Comparison of ENCODE assay signal across 8 cellular contexts in genomic region chr6:111258615-111259088, GRCh38.
A peak's percentile ranks its signal among the peaks of the same experiment; 100 is the strongest.
DNase-seq lines count a peak whose midpoint lies in the region; ATAC-seq and TF ChIP-seq lines count a peak whose summit lies in the region.

No MANE protein-coding gene starts in this region.

- no peak for ATAC-seq in activated T-cell treated with anti-CD3 and anti-CD28 coated beads, Interleukin-2, amount 50 U/mL, for 72 hours (replicated peaks in 1 of 2)
- no peak for ATAC-seq in activated CD8-positive, alpha-beta T cell treated with anti-CD3 and anti-CD28 coated beads, Interleukin-2, amount 10 ng/mL, durations not matched to agents 7 days and 5 days
- ATAC-seq in HG03439 (IDR thresholded peaks at IDR 0.05; ENCODE audit: unreplicated experiment), result no peak

- peak overlapping the region; percentile 87 for H3K27ac Mint-ChIP-seq in activated T-cell treated with anti-CD3 and anti-CD28 coated beads, Interleukin-2, amount 50 U/mL, for 72 hours
- H3K27ac Mint-ChIP-seq in activated CD8-positive, alpha-beta T cell treated with anti-CD3 and anti-CD28 coated beads, Interleukin-2, amount 10 ng/mL, durations not matched to agents 7 days and 5 days, result peak overlapping the region; percentile 87

- 10 to 15% methylated on average over 18 of the region's 18 CpGs for WGBS in tibial nerve, 2 donors

- H3K27me3 Mint-ChIP-seq in activated T-cell treated with anti-CD3 and anti-CD28 coated beads, Interleukin-2, amount 50 U/mL, for 72 hours (ENCODE audit: low read depth), result no peaks in the 10 kb centered on the region
- peaks cover 7% of the 10 kb centered on the region for H3K27me3 Mint-ChIP-seq in activated CD8-positive, alpha-beta T cell treated with anti-CD3 and anti-CD28 coated beads, Interleukin-2, amount 10 ng/mL, durations not matched to agents 7 days and 5 days (ENCODE audit: low read depth)

- TF ChIP-seq EP300 in tibial nerve (IDR thresholded peaks at IDR 0.05), result no peak

- POLR2A ChIA-PET in activated CD8-positive, alpha-beta T cell treated with anti-CD3 and anti-CD28 coated beads, Interleukin-2, amount 10 ng/mL, durations not matched to agents 7 days and 5 days (lab: Charles Lee), result interaction anchor here (0.6 to 2.6 kb wide), 17 partner anchors 17 to 1618 kb away, joined by 3 to 32 read pairs (median 3); partner anchors contain the start of genes CDK19, FAM229B, GTF3C6 and REV3L

- peaks cover 0 to 25% (median 9%) of the 10 kb centered on the region in 4 donors for H3K4me1 ChIP-seq in tibial nerve

- peaks cover 28% of the 10 kb centered on the region for H3K4me1 Mint-ChIP-seq in activated T-cell treated with anti-CD3 and anti-CD28 coated beads, Interleukin-2, amount 50 U/mL, for 72 hours (ENCODE audit: low read depth)
- peaks cover 30% of the 10 kb centered on the region for H3K4me1 Mint-ChIP-seq in activated CD8-positive, alpha-beta T cell treated with anti-CD3 and anti-CD28 coated beads, Interleukin-2, amount 10 ng/mL, durations not matched to agents 7 days and 5 days (ENCODE audit: low read depth)

- H3K9me3 ChIP-seq in tibial nerve, result no peaks in the 10 kb centered on the region

- H3K4me3 Mint-ChIP-seq in activated T-cell treated with anti-CD3 and anti-CD28 coated beads, Interleukin-2, amount 50 U/mL, for 72 hours, result peak overlapping the region; percentile 82 to 88
- H3K4me3 Mint-ChIP-seq in activated CD8-positive, alpha-beta T cell treated with anti-CD3 and anti-CD28 coated beads, Interleukin-2, amount 10 ng/mL, durations not matched to agents 7 days and 5 days, result peak overlapping the region; percentile 79

- no peak for TF ChIP-seq CTCF in tibial nerve (IDR thresholded peaks at IDR 0.05)

- peaks cover 0 to under 1% of the 10 kb centered on the region in 2 donors for H3K36me3 Mint-ChIP-seq in activated T-cell treated with anti-CD3 and anti-CD28 coated beads, Interleukin-2, amount 50 U/mL, for 72 hours (ENCODE audit: insufficient read depth in 2 of 2)
- H3K36me3 Mint-ChIP-seq in activated CD8-positive, alpha-beta T cell treated with anti-CD3 and anti-CD28 coated beads, Interleukin-2, amount 10 ng/mL, durations not matched to agents 7 days and 5 days (ENCODE audit: low read depth), result peaks cover 7% of the 10 kb centered on the region

- no peak for TF ChIP-seq POLR2A in tibial nerve (IDR thresholded peaks at IDR 0.05)

- peak overlapping the region in 2 of 4 donors; percentile 87 to 90 for H3K27ac ChIP-seq in tibial nerve

- no peak for DNase-seq in activated T-cell treated with anti-CD3 and anti-CD28 coated beads, Interleukin-2, amount 50 U/mL, for 72 hours
- DNase-seq in activated T-cell treated with anti-CD3 and anti-CD28 coated beads, Interleukin-2, amount 50 U/mL, for 1 hour, result no peak
- DNase-seq in activated CD8-positive, alpha-beta T cell treated with anti-CD3 and anti-CD28 coated beads, Interleukin-2, amount 10 ng/mL, durations not matched to agents 7 days and 5 days, result no peak
- DNase-seq in kidney glomerular epithelial cell (lab: John Stamatoyannopoulos, UW), result peak; percentile 77
- no peak for DNase-seq in tibial nerve (ENCODE audit: low spot score in 2 of 2)
- DNase-seq in NCI-H526 treated with DMSO at 0.1 percent for 48 hours (lab: John Stamatoyannopoulos, UW), result no peak
- no peak for DNase-seq in NCI-H82 treated with DMSO at 0.1 percent for 48 hours (lab: John Stamatoyannopoulos, UW; ENCODE audit: unreplicated experiment)

- CTCF ChIA-PET in activated CD8-positive, alpha-beta T cell treated with anti-CD3 and anti-CD28 coated beads, Interleukin-2, amount 10 ng/mL, durations not matched to agents 7 days and 5 days (lab: Charles Lee), result interaction anchor here (0.7 to 2.3 kb wide), 89 partner anchors 8 to 905 kb away, joined by 3 to 129 read pairs (median 4); partner anchors contain the start of genes CDK19, REV3L, RPF2 and TRAF3IP2

- no peaks in the 10 kb centered on the region for H3K27me3 ChIP-seq in tibial nerve

- peak overlapping the region; percentile 54 to 94 (median 80) for H3K4me3 ChIP-seq in tibial nerve

- no peaks in the 10 kb centered on the region for H3K9me3 Mint-ChIP-seq in activated T-cell treated with anti-CD3 and anti-CD28 coated beads, Interleukin-2, amount 50 U/mL, for 72 hours
- H3K9me3 Mint-ChIP-seq in activated CD8-positive, alpha-beta T cell treated with anti-CD3 and anti-CD28 coated beads, Interleukin-2, amount 10 ng/mL, durations not matched to agents 7 days and 5 days (ENCODE audit: insufficient read depth), result no peaks in the 10 kb centered on the region

- peaks cover 0 to 6% (median 0%) of the 10 kb centered on the region in 3 donors for H3K36me3 ChIP-seq in tibial nerve
